Comparison of ENCODE assay signal across 8 cellular contexts in genomic region chr13:48155850-48156249, GRCh38.
DNase-seq lines count a peak whose midpoint lies in the region; ATAC-seq and TF ChIP-seq lines count a peak whose summit lies in the region.

No MANE protein-coding gene starts in this region.

- H3K4me1 ChIP-seq in RWPE2 (ENCODE audit: insufficient read depth, poor library complexity, severe bottlenecking) (peaks cover 55% of the 10 kb centered on the region), esophagus muscularis mucosa (peaks cover 0 to 12% (median 4%) of the 10 kb centered on the region in 4 donors), upper lobe of right lung (peaks cover 12% of the 10 kb centered on the region), uterus (no peaks in the 10 kb centered on the region)

- TF ChIP-seq POLR2A in esophagus muscularis mucosa (IDR thresholded peaks at IDR 0.05; ENCODE audit: low read depth) = no peak
- TF ChIP-seq POLR2A in uterus (IDR thresholded peaks at IDR 0.05) = no peak

- intact Hi-C loops in esophagus muscularis mucosa (cut with DNase I) = no loop called here
- intact Hi-C loops in upper lobe of right lung (cut with DNase I) = no loop called here
- intact Hi-C loops in uterus (cut with DNase I; ENCODE audit: low total_unique reads) = no loop called here

- no peak for TF ChIP-seq EP300 in esophagus muscularis mucosa (IDR thresholded peaks at IDR 0.05)

- H3K4me3 ChIP-seq in RWPE2 (ENCODE audit: severe bottlenecking) (no peak overlapping the region), esophagus muscularis mucosa (no peak overlapping the region), upper lobe of right lung (no peak overlapping the region), uterus (no peak overlapping the region)

- ATAC-seq in GM19452 (IDR thresholded peaks at IDR 0.05; ENCODE audit: unreplicated experiment) (peak; percentile 56), RWPE2 (ENCODE audit: low read depth) (peak; percentile 80), upper lobe of right lung (peak; percentile 60), left lobe of liver (no peak)

- peak; percentile 90 to 92 for DNase-seq in AML-193 (lab: John Stamatoyannopoulos, UW)
- DNase-seq in RWPE2 (ENCODE audit: low spot score) = no peak
- no peak for DNase-seq in esophagus muscularis mucosa (ENCODE audit: extremely low spot score)
- DNase-seq in upper lobe of right lung = no peak
- DNase-seq in uterus = no peak
- no peak for DNase-seq in NCI-H748 treated with DMSO at 0.1 percent for 48 hours (lab: John Stamatoyannopoulos, UW)
- DNase-seq in left lobe of liver (ENCODE audit: low spot score) = no peak

- 58% methylated on average over 2 of the region's 2 CpGs for WGBS in esophagus muscularis mucosa

- no peaks in the 10 kb centered on the region for H3K9me3 ChIP-seq in RWPE2 (ENCODE audit: severe bottlenecking)
- H3K9me3 ChIP-seq in esophagus muscularis mucosa = no peaks in the 10 kb centered on the region
- H3K9me3 ChIP-seq in upper lobe of right lung = no peaks in the 10 kb centered on the region
- no peaks in the 10 kb centered on the region for H3K9me3 ChIP-seq in uterus

- H3K36me3 ChIP-seq in RWPE2 (ENCODE audit: low read depth) (no peaks in the 10 kb centered on the region), esophagus muscularis mucosa (no peaks in the 10 kb centered on the region), upper lobe of right lung (no peaks in the 10 kb centered on the region), uterus (no peaks in the 10 kb centered on the region)

- H3K27ac ChIP-seq in RWPE2 (ENCODE audit: poor library complexity, severe bottlenecking) (peak overlapping the region; percentile 73), esophagus muscularis mucosa (replicated peaks in 1 of 4) (peak overlapping the region in 3 of 4 donors; percentile 21 to 34 (median 30)), upper lobe of right lung (peak overlapping the region; percentile 65), uterus (no peak overlapping the region)

- H3K27me3 ChIP-seq in RWPE2 (ENCODE audit: insufficient read depth, poor library complexity, severe bottlenecking) = no peaks in the 10 kb centered on the region
- no peaks in the 10 kb centered on the region for H3K27me3 ChIP-seq in esophagus muscularis mucosa
- H3K27me3 ChIP-seq in upper lobe of right lung = no peaks in the 10 kb centered on the region
- no peaks in the 10 kb centered on the region for H3K27me3 ChIP-seq in uterus

- TF ChIP-seq CTCF in RWPE2 (IDR thresholded peaks at IDR 0.05; ENCODE audit: poor library complexity, severe bottlenecking) = no peak
- no peak for TF ChIP-seq CTCF in esophagus muscularis mucosa (IDR thresholded peaks at IDR 0.05)
- no peak for TF ChIP-seq CTCF in upper lobe of right lung (IDR thresholded peaks at IDR 0.05)
- no peak for TF ChIP-seq CTCF in uterus (IDR thresholded peaks at IDR 0.05)

Comparison
In these comparisons a context has a peak if more than half of its experiments do, and no peak if none do; other contexts are left out.
1. DNase-seq: peak in AML-193 (2 of 2); none in RWPE2 (single experiment), esophagus muscularis mucosa (single experiment), upper lobe of right lung (single experiment), uterus (0 of 2), NCI-H748 treated with DMSO at 0.1 percent for 48 hours (single experiment) and left lobe of liver (single experiment).
2. H3K27ac ChIP-seq: peak in RWPE2 (single experiment), esophagus muscularis mucosa (3 of 4) and upper lobe of right lung (single experiment); none in uterus (0 of 2).